ENCODE assay signal across 8 cellular contexts in the genomic region with DNA sequence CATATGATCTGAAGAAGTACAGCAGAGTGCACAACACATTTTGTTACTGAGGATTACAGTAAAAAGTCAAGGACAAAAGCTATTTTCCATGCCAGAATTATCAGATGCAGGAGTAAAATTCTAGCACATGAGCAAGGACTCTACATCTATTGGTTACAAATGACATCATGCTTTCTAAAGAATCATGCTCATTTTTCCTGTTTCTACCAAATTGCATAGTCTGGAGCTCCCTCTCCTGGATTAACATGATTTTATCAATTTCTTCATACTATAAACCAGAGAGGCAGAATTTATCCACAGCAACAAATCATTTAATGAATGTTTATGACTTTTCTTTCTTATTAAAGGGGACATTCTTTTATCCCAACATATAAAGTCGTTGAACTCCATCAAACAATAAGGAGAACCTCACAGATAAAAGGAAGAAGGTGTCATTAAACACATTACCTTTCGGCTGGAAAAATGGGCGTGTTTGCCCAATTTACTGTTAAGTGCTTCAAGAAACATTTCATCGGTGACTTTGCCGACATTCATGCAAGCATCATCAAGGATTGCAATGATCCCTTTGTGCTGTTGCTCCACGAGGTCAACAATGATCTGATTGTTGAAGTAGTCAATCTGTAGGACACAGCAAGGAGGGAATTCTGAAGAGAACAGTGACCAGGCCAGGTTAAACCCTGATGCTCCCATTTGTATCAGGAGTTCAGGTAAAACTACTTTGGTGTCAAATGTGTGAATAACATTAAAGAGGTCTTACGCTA.
DNase-seq lines count a peak whose midpoint lies in the region; ATAC-seq, FAIRE-seq and TF ChIP-seq lines count a peak whose summit lies in the region.

No MANE protein-coding gene starts in this region.

- ATAC-seq in GM21367 (IDR thresholded peaks at IDR 0.05; ENCODE audit: unreplicated experiment) = no peak

- H3K27ac ChIP-seq in brain microvascular endothelial cell = no peak overlapping the region
- H3K27ac ChIP-seq in substantia nigra (ENCODE audit: low read depth, low read length, poor library complexity, severe bottlenecking) = peak overlapping the region; percentile 84
- H3K27ac ChIP-seq in coronary artery = no peak overlapping the region

- TF ChIP-seq POLR2A in H54 (IDR thresholded peaks at IDR 0.05; ENCODE audit: low read depth, low read length) = no peak

- no peaks in the 10 kb centered on the region for H3K27me3 ChIP-seq in brain microvascular endothelial cell (replicated peaks)

- TF ChIP-seq CTCF in brain microvascular endothelial cell (IDR thresholded peaks at IDR 0.05; ENCODE audit: low read depth, low read length, missing control alignments) (peak; percentile 32), coronary artery (IDR thresholded peaks at IDR 0.05) (no peak)

- no peaks in the 10 kb centered on the region for H3K36me3 ChIP-seq in brain microvascular endothelial cell (replicated peaks)

- in situ Hi-C loops in brain microvascular endothelial cell (cut with HindIII; ENCODE audit: low pct_ligation_motif_present, low sequenced_read_pairs) = no loop called here

- H3K4me3 ChIP-seq in brain microvascular endothelial cell (ENCODE audit: low read depth, low read length) (no peak overlapping the region), coronary artery (no peak overlapping the region)

- no peak for FAIRE-seq in H54 (lab: Jason Lieb, UNC)

- peak; percentile 78 for DNase-seq in Ammon's horn (ENCODE audit: low spot score)
- peak; percentile 6 for DNase-seq in H54 (ENCODE audit: insufficient read length, low spot score)
- peak; percentile 58 for DNase-seq in NCI-H524 treated with DMSO at 0.1 percent for 48 hours (lab: John Stamatoyannopoulos, UW)
- peak; percentile 41 for DNase-seq in brain microvascular endothelial cell
- peak; percentile 82 for DNase-seq in iris pigment epithelial cell (ENCODE audit: low read depth)
- peak in 16 of 49 donors; percentile 4 to 48 (median 16) for DNase-seq in substantia nigra (lab: John Stamatoyannopoulos, UW)
- no peak for DNase-seq in coronary artery (ENCODE audit: low spot score)
